In genomic region chr13:23715092-23715761, GRCh38 we compare ENCODE assay signal across 16 cellular contexts.
"Had no signal": no experiment of that assay in that cellular context is flagged by ENCODE, and none has a peak within 500 bp of the region (broad histone marks: within the 10 kb centered on the region; RNA-seq: fewer than 3 reads in every experiment).

No MANE protein-coding gene starts in this region.

- H3K36me3 ChIP-seq: ascending aorta, lower lobe of right lung, neural progenitor cell, right atrium auricular region, tibial artery had no signal

- H3K36me3 Mint-ChIP-seq: neural progenitor cell had no signal

- ATAC-seq: activated CD4-positive, alpha-beta T cell treated with anti-CD3 and anti-CD28 coated beads for 36 hours; activated CD8-positive, alpha-beta T cell treated with anti-CD3 and anti-CD28 coated beads, Interleukin-2, amount 10 ng/mL, durations not matched to agents 7 days and 5 days had no signal

- H3K4me1 ChIP-seq: ascending aorta, lower lobe of right lung, neural progenitor cell, parathyroid adenoma, right atrium auricular region, tibial artery had no signal

- DNase-seq: activated CD8-positive, alpha-beta memory T cell treated with anti-CD3 and anti-CD28 coated beads, Interleukin-2, amount 50 U/mL, for 48 hours; activated CD8-positive, alpha-beta T cell treated with anti-CD3 and anti-CD28 coated beads, Interleukin-2, amount 10 ng/mL, durations not matched to agents 7 days and 5 days; activated naive CD4-positive, alpha-beta T cell; dorsolateral prefrontal cortex; left cardiac atrium; lower lobe of right lung; midbrain; small intestine; T1000; tibial artery had no signal

- H3K4me3 Mint-ChIP-seq: activated CD4-positive, alpha-beta T cell treated with anti-CD3 and anti-CD28 coated beads for 36 hours; activated CD8-positive, alpha-beta T cell treated with anti-CD3 and anti-CD28 coated beads, Interleukin-2, amount 10 ng/mL, durations not matched to agents 7 days and 5 days; activated T-helper 1 cell treated with anti-CD3 and anti-CD28 coated beads, Interleukin-12 subunit alpha, Interleukin-12 subunit beta, Interleukin-2, Interleukin-4 antibody, amounts not matched to agents 30 ng/mL and 10 ng/mL and 1 ng/mL, durations not matched to agents 14 hours and 24 hours and 36 hours; neural progenitor cell had no signal

- H3K9me3 ChIP-seq: ascending aorta, lower lobe of right lung, right atrium auricular region had no signal

- H3K27ac ChIP-seq: ascending aorta, dorsolateral prefrontal cortex, lower lobe of right lung, neural progenitor cell, parathyroid adenoma, right atrium auricular region, tibial artery had no signal

- H3K4me3 ChIP-seq: ascending aorta, lower lobe of right lung, neural progenitor cell, right atrium auricular region, tibial artery had no signal

- H3K27me3 ChIP-seq: ascending aorta, dorsolateral prefrontal cortex, neural progenitor cell, right atrium auricular region, tibial artery had no signal

- H3K27ac Mint-ChIP-seq: activated CD4-positive, alpha-beta T cell treated with anti-CD3 and anti-CD28 coated beads for 36 hours; activated CD8-positive, alpha-beta T cell treated with anti-CD3 and anti-CD28 coated beads, Interleukin-2, amount 10 ng/mL, durations not matched to agents 7 days and 5 days; activated T-helper 1 cell treated with anti-CD3 and anti-CD28 coated beads, Interleukin-12 subunit alpha, Interleukin-12 subunit beta, Interleukin-2, Interleukin-4 antibody, amounts not matched to agents 30 ng/mL and 10 ng/mL and 1 ng/mL, durations not matched to agents 14 hours and 24 hours and 36 hours; neural progenitor cell had no signal

- H3K9me3 Mint-ChIP-seq: activated T-helper 1 cell treated with anti-CD3 and anti-CD28 coated beads, Interleukin-12 subunit alpha, Interleukin-12 subunit beta, Interleukin-2, Interleukin-4 antibody, amounts not matched to agents 30 ng/mL and 10 ng/mL and 1 ng/mL, durations not matched to agents 14 hours and 24 hours and 36 hours had no signal
